Comparison of ENCODE assay signal across 15 cellular contexts in the genomic region with DNA sequence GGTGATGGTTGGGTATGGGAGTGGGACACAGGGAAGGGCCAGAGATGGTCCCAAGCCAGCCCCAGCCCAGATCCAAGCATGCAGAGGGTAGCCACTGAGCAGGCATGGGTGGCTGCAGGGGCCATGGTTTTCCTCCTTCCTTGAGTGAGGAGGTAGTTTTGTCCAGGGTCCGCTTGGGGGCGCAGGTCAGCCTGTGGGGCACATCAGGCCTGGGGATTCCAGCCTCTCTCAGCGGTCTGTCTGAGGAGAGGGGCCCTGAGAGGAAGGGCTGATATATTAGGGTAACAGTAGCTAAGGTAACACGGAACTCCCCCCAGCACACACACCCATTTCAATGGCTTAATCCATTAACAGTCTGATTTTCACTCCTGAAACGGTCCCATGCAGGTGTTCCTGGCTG. TPM values are rescaled to one million over a fixed set of nuclear protein-coding genes. Genes with fewer than 3 reads are reported as not detected.
DNase-seq lines count a peak whose midpoint lies in the region; ATAC-seq, FAIRE-seq and TF ChIP-seq lines count a peak whose summit lies in the region.
"Had no signal": no experiment of that assay in that cellular context is flagged by ENCODE, and none has a peak within 500 bp of the region (broad histone marks: within the 10 kb centered on the region; RNA-seq: fewer than 3 reads in every experiment).

No MANE protein-coding gene starts in this region.

- FAIRE-seq in HepG2 (lab: Jason Lieb, UNC), result no peak

- no peak overlapping the region for H3K4me3 Mint-ChIP-seq in osteocyte (ENCODE audit: unreplicated experiment)

- no peak overlapping the region for H3K4me3 ChIP-seq in HepG2 (replicated peaks in 1 of 3; ENCODE audit: insufficient read depth in 1 of 3, low read depth in 2 of 3, low read length in 3 of 3)
- no peak overlapping the region for H3K4me3 ChIP-seq in right lobe of liver
- H3K4me3 ChIP-seq in aorta (ENCODE audit: low read length in 2 of 2), result no peak overlapping the region
- H3K4me3 ChIP-seq: body of pancreas, MG63, skin epidermis had no signal

- in situ Hi-C loops in HepG2 (cut with HindIII; ENCODE audit: extremely low pct_ligation_motif_present, low pct_unique_long_range_greater_than_20kb), result no loop called here

- TF ChIP-seq POLR2A in HepG2 (IDR thresholded peaks at IDR 0.05; ENCODE audit: insufficient read depth in 1 of 2, low read depth in 2 of 2, low read length in 2 of 2) (no peak), right lobe of liver (IDR thresholded peaks at IDR 0.05) (no peak)

- no peak overlapping the region for H2AFZ ChIP-seq in HepG2 (ENCODE audit: low read length)

- H3K27me3 ChIP-seq in HepG2 (ENCODE audit: control insufficient read depth in 1 of 2, insufficient read depth in 2 of 2, low read length in 2 of 2) (no peaks in the 10 kb centered on the region), right lobe of liver (no peaks in the 10 kb centered on the region), aorta (ENCODE audit: control insufficient read depth in 1 of 2, insufficient read depth in 2 of 2, low read length in 1 of 2) (no peaks in the 10 kb centered on the region)
- H3K27me3 ChIP-seq: body of pancreas, MG63 had no signal

- H3K27ac Mint-ChIP-seq in osteocyte (ENCODE audit: unreplicated experiment), result no peak overlapping the region

- no peaks in the 10 kb centered on the region for H3K9me3 Mint-ChIP-seq in osteocyte (ENCODE audit: unreplicated experiment)

- H3K79me2 ChIP-seq in HepG2 (ENCODE audit: insufficient read depth, low read length), result no peaks in the 10 kb centered on the region

- BruUV-seq in HepG2 (replicated peaks; lab: Mats Ljungman, UMichigan), result no TSS peak

- no peak overlapping the region for H3K9ac ChIP-seq in HepG2 (ENCODE audit: insufficient read depth, low read depth, low read length)

- H3K36me3 ChIP-seq in HepG2 (replicated peaks in 1 of 2; ENCODE audit: control insufficient read depth in 1 of 2, insufficient read depth in 2 of 2, low read length in 2 of 2) (no peaks in the 10 kb centered on the region), right lobe of liver (no peaks in the 10 kb centered on the region), aorta (ENCODE audit: control insufficient read depth in 1 of 2, insufficient read depth in 2 of 2, low read length in 1 of 2) (no peaks in the 10 kb centered on the region)
- H3K36me3 ChIP-seq: MG63 had no signal

- no peak overlapping the region for H3K27ac ChIP-seq in HepG2 (ENCODE audit: extremely low read length, insufficient read depth, low read length)
- no peak overlapping the region for H3K27ac ChIP-seq in right lobe of liver
- H3K27ac ChIP-seq in aorta (ENCODE audit: low read depth in 1 of 2, low read length in 2 of 2), result no peak overlapping the region
- H3K27ac ChIP-seq: body of pancreas, skin epidermis had no signal

- H3K36me3 Mint-ChIP-seq in osteocyte (ENCODE audit: unreplicated experiment), result no peaks in the 10 kb centered on the region

- ATAC-seq in HepG2 (peak; percentile 66), right lobe of liver (no peak), esophagus mucosa (peak; percentile 13), aorta (ENCODE audit: low FRiP score) (no peak)
- ATAC-seq: body of pancreas had no signal

- H3K4me2 ChIP-seq in HepG2 (ENCODE audit: low read depth, low read length), result no peak overlapping the region

- peaks cover 32% of the 10 kb centered on the region for H3K27me3 Mint-ChIP-seq in osteocyte (ENCODE audit: unreplicated experiment)

- H3K4me1 ChIP-seq in HepG2 (ENCODE audit: insufficient read depth, low read length) (peaks cover 30% of the 10 kb centered on the region), right lobe of liver (peaks cover 0 to 7% (median 3%) of the 10 kb centered on the region in 4 donors), aorta (ENCODE audit: control insufficient read depth in 1 of 2, insufficient read depth in 2 of 2, low read length in 2 of 2) (peaks cover 0 to 2% of the 10 kb centered on the region in 2 donors)
- H3K4me1 ChIP-seq: body of pancreas had no signal

- H4K20me1 ChIP-seq in HepG2 (ENCODE audit: insufficient read depth, low read length), result no peaks in the 10 kb centered on the region

- no peak for TF ChIP-seq EP300 in HepG2 (IDR thresholded peaks at IDR 0.05; ENCODE audit: low read depth in 2 of 2, low read length in 2 of 2)
- no peak for TF ChIP-seq EP300 in HepG2 (CRISPR knock-in tag; IDR thresholded peaks at IDR 0.05; ENCODE audit: borderline replicate concordance)

- CTCF ChIA-PET in HepG2 (lab: Yijun Ruan, JAX; ENCODE audit: low intra/inter-chr PET ratio, low total read pairs), result no interaction called here

- peak; percentile 58 for TF ChIP-seq CTCF in HepG2 (CRISPR knock-in tag; IDR thresholded peaks at IDR 0.05)
- no peak for TF ChIP-seq CTCF in right lobe of liver (IDR thresholded peaks at IDR 0.05)
- TF ChIP-seq CTCF in osteocyte (IDR thresholded peaks at IDR 0.05), result no peak

- POLR2A ChIA-PET in HepG2 (lab: Yijun Ruan, JAX), result no interaction called here

- TF ChIP-seq RAD21 in HepG2 (CRISPR knock-in tag; IDR thresholded peaks at IDR 0.05), result no peak

- intact Hi-C loops in HepG2 (cut with micrococcal nuclease; ENCODE audit: unreplicated experiment), result no loop called here
- intact Hi-C loops in right lobe of liver (cut with DNase I), result no loop called here
- intact Hi-C loops in aorta (cut with DNase I), result no loop called here

- WGBS in HepG2 (ENCODE audit: low lambda C conversion rate), result 48% methylated on average over 3 of the region's 5 CpGs
- 100% methylated on average over 1 of the region's 5 CpGs for WGBS in right lobe of liver (ENCODE audit: insufficient coverage, low coverage, low lambda C conversion rate, missing lambda C conversion rate)
- WGBS in aorta, 2 donors, result 67 to 71% methylated on average over 5 of the region's 5 CpGs

- H3K9me3 ChIP-seq in HepG2 (ENCODE audit: low read length) (no peaks in the 10 kb centered on the region), right lobe of liver (no peaks in the 10 kb centered on the region), aorta (ENCODE audit: control insufficient read depth, low read length) (no peaks in the 10 kb centered on the region)
- H3K9me3 ChIP-seq: body of pancreas, MG63 had no signal

- DNase-seq in HepG2 (ENCODE audit: low spot score) (no peak), right lobe of liver (no peak), RPMI8226 (peak; percentile 77), aorta (no peak), MV-4-11 (lab: John Stamatoyannopoulos, UW) (no peak), ecto neural progenitor cell (ENCODE audit: low spot score) (no peak), osteocyte (ENCODE audit: extremely low spot score, unreplicated experiment) (no peak)
- DNase-seq: body of pancreas; foreskin melanocyte; MG63; NK-92 treated with Interleukin-12 subunit alpha and Interleukin-12 subunit beta, amount 100 ng/mL, for 24 hours; stimulated activated naive CD4-positive, alpha-beta T cell treated with Interleukin-2 at 50 U/mL for 16 hours had no signal

- H3K4me1 Mint-ChIP-seq in osteocyte (ENCODE audit: unreplicated experiment), result no peaks in the 10 kb centered on the region

TF ChIP-seq in HepG2, 621 proteins besides CTCF, POLR2A, EP300 and RAD21:
- no peak for TF ChIP-seq AGO2 (optimal IDR thresholded peaks at IDR 0.05; ENCODE audit: low read depth, low read length)
- peak; percentile 33; the same call in 1 of the 2 replicates for TF ChIP-seq STAG1 (CRISPR knock-in tag; IDR thresholded peaks at IDR 0.05)
TF ChIP-seq in HepG2: peak in this region for 1.

RNA-seq across cellular contexts. Expression of gene LCTL, which starts 22.7 kb away (rescaled TPM):
- total RNA-seq in HepG2 (2016; rRNA removed; fragmentation: Illumina TruSeq; extraction: Trizol) (1.1 and 1.4 TPM in 2 replicates), right lobe of liver (not detected), esophagus mucosa (not detected), aorta (not detected), osteocyte (not detected in 2 replicates)
- 0.09 and 0.20 TPM in 2 replicates for total RNA-seq in HepG2 (2016; cell fraction: cytosol; rRNA removed; fragmentation: Illumina TruSeq; extraction: Trizol; ENCODE audit: low read depth)
- 1.0 and 1.1 TPM in 2 replicates for total RNA-seq in HepG2 (2016; cell fraction: insoluble cytoplasmic fraction; rRNA removed; fragmentation: Illumina TruSeq; extraction: Trizol)
- 0.21 and 0.37 TPM in 2 replicates for total RNA-seq in HepG2 (2016; cell fraction: membrane; rRNA removed; fragmentation: Illumina TruSeq; extraction: Trizol)
- 0.40 and 0.41 TPM in 2 replicates for total RNA-seq in HepG2 (2016; cell fraction: nucleus; rRNA removed; fragmentation: Illumina TruSeq; extraction: Trizol)
- polyA plus RNA-seq in HepG2 (2011; rRNA removed) (0.54 and 0.96 TPM in 2 replicates), aorta (not detected)
- polyA plus RNA-seq in HepG2 (2011; cell fraction: cytosol; rRNA removed), result 1.0 and 1.6 TPM in 2 replicates
- polyA plus RNA-seq in HepG2 (2011; cell fraction: nucleus; rRNA removed), result 0.43 and 0.95 TPM in 2 replicates
- 0.15 and 0.31 TPM in 2 replicates for polyA plus RNA-seq in HepG2 (2012)
- 0.09 and 0.10 TPM in 2 replicates for polyA plus RNA-seq in HepG2 (2016; cell fraction: cytosol; fragmentation: Illumina TruSeq; extraction: Trizol; ENCODE audit: low read depth)
- 0.98 and 1.1 TPM in 2 replicates for polyA plus RNA-seq in HepG2 (2016; cell fraction: insoluble cytoplasmic fraction; fragmentation: Illumina TruSeq; extraction: Trizol; ENCODE audit: low read depth)
- polyA plus RNA-seq in HepG2 (2016; cell fraction: membrane; fragmentation: Illumina TruSeq; extraction: Trizol; ENCODE audit: low read depth), result 0.08 and 0.29 TPM in 2 replicates
- polyA plus RNA-seq in HepG2 (2016; cell fraction: nucleus; fragmentation: Illumina TruSeq; extraction: Trizol; ENCODE audit: insufficient read depth, low read depth), result 0.57 and 0.70 TPM in 2 replicates
- 0.46 TPM in 1 of 2 replicates, not detected in the other for polyA minus RNA-seq in HepG2 (2011; rRNA and poly(A)+ RNA removed; ENCODE audit: low replicate concordance)
- polyA minus RNA-seq in HepG2 (2011; cell fraction: cytosol; rRNA and poly(A)+ RNA removed), result 0.97 TPM in 1 of 2 replicates, not detected in the other
- 0.37 and 0.64 TPM in 2 replicates for polyA minus RNA-seq in HepG2 (2011; cell fraction: nucleus; rRNA and poly(A)+ RNA removed)
- total RNA-seq: body of pancreas, ureter had no signal

Comparison
In these comparisons a context has a peak if more than half of its experiments do, and no peak if none do; other contexts are left out.
1. ATAC-seq: peak in HepG2 (single experiment) and esophagus mucosa (single experiment); none in right lobe of liver (0 of 4) and aorta (single experiment).